8 cellular contexts compared by ENCODE assay signal in the genomic region with DNA sequence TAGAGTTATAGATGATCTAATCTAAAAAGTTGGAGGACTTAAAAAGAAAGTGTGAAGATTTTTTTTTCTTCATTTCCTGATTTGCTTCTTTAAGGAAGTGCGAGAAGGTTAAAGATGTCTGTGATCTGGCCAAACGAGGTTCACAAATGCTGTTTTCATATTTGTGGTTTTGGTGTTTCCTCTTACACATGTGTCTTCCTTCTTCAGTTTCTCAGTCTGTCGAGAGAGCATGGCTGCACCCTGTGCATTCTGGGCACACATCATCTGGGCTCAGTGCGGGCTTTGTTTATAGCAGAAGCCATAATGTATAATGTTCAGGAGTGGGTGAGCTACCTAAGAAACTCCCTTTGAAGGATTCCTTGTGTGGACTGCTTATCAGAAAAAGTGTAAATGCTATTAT.
A peak's percentile ranks its signal among the peaks of the same experiment; 100 is the strongest.
DNase-seq lines count a peak whose midpoint lies in the region; ATAC-seq and TF ChIP-seq lines count a peak whose summit lies in the region.

No MANE protein-coding gene starts in this region.

- H3K4me1 ChIP-seq in DOHH2 (ENCODE audit: control insufficient read depth, low read length), result peaks cover 20% of the 10 kb centered on the region

- H3K4me3 ChIP-seq in DOHH2 (ENCODE audit: low read length) (peak overlapping the region; percentile 21; the same call in 1 of the 2 replicates), fibroblast of villous mesenchyme (ENCODE audit: low read depth, low read length) (no peak overlapping the region)

- no peaks in the 10 kb centered on the region for H3K36me3 ChIP-seq in DOHH2 (ENCODE audit: control insufficient read depth, low read length)

- no peaks in the 10 kb centered on the region for H3K9me3 ChIP-seq in DOHH2 (ENCODE audit: control insufficient read depth, insufficient read depth, low read length)

- H3K27me3 ChIP-seq in DOHH2 (ENCODE audit: control insufficient read depth, low read length), result no peaks in the 10 kb centered on the region; the same call in 1 of the 2 replicates

- H3K27me3 Mint-ChIP-seq in activated CD4-positive, alpha-beta memory T cell treated with anti-CD3 and anti-CD28 coated beads, Interleukin-2, amount 10 ng/mL, durations not matched to agents 7 days and 5 days, result no peaks in the 10 kb centered on the region

- H3F3A ChIP-seq in DOHH2 (ENCODE audit: control insufficient read depth, insufficient read depth), result no peaks in the 10 kb centered on the region

- H3K27ac Mint-ChIP-seq in activated CD4-positive, alpha-beta memory T cell treated with anti-CD3 and anti-CD28 coated beads, Interleukin-2, amount 10 ng/mL, durations not matched to agents 7 days and 5 days, result peak overlapping the region; percentile 61

- POLR2A ChIA-PET in activated CD4-positive, alpha-beta memory T cell treated with anti-CD3 and anti-CD28 coated beads, Interleukin-2, amount 10 ng/mL, durations not matched to agents 7 days and 5 days (lab: Charles Lee), result interaction anchor here (0.8 kb wide), 1 partner anchor 84 kb away, joined by 3 read pairs; no protein-coding TSS in a partner anchor

- H3K27ac ChIP-seq in DOHH2 (ENCODE audit: low read depth, low read length), result no peak overlapping the region

- H3K4me2 ChIP-seq in DOHH2 (ENCODE audit: low read length), result peak overlapping the region; percentile 50

- H3K9me3 Mint-ChIP-seq in activated CD4-positive, alpha-beta memory T cell treated with anti-CD3 and anti-CD28 coated beads, Interleukin-2, amount 10 ng/mL, durations not matched to agents 7 days and 5 days, result no peaks in the 10 kb centered on the region

- H3K79me2 ChIP-seq in DOHH2 (ENCODE audit: control insufficient read depth, low read length), result no peaks in the 10 kb centered on the region

- CTCF ChIA-PET in activated CD4-positive, alpha-beta memory T cell treated with anti-CD3 and anti-CD28 coated beads, Interleukin-2, amount 10 ng/mL, durations not matched to agents 7 days and 5 days (lab: Charles Lee), result interaction anchor here (0.6 kb wide), 1 partner anchor 95 kb away, joined by 3 read pairs; no protein-coding TSS in a partner anchor

- no peaks in the 10 kb centered on the region for H3K36me3 Mint-ChIP-seq in activated CD4-positive, alpha-beta memory T cell treated with anti-CD3 and anti-CD28 coated beads, Interleukin-2, amount 10 ng/mL, durations not matched to agents 7 days and 5 days (ENCODE audit: low read depth)

- no peaks in the 10 kb centered on the region for H4K20me1 ChIP-seq in DOHH2 (ENCODE audit: control insufficient read depth, insufficient read depth, low read depth, low read length)

- peak overlapping the region; percentile 21 for H3K4me3 Mint-ChIP-seq in activated CD4-positive, alpha-beta memory T cell treated with anti-CD3 and anti-CD28 coated beads, Interleukin-2, amount 10 ng/mL, durations not matched to agents 7 days and 5 days

- H3K4me1 Mint-ChIP-seq in activated CD4-positive, alpha-beta memory T cell treated with anti-CD3 and anti-CD28 coated beads, Interleukin-2, amount 10 ng/mL, durations not matched to agents 7 days and 5 days, result peaks cover 20% of the 10 kb centered on the region

- DNase-seq in LHCN-M2 (ENCODE audit: low read depth) (peak; percentile 84), fibroblast of villous mesenchyme (ENCODE audit: low read depth) (peak; percentile 94)
- DNase-seq in activated CD4-positive, alpha-beta memory T cell treated with anti-CD3 and anti-CD28 coated beads, Interleukin-2, amount 10 ng/mL, durations not matched to agents 7 days and 5 days, result peak; percentile 69
- DNase-seq in stimulated activated CD8-positive, alpha-beta memory T cell treated with anti-CD3 and anti-CD28 coated beads, Interleukin-7, amount 100 ng/mL, for 1 hour (ENCODE audit: low read depth in 2 of 2), result peak; percentile 4 to 6

- ATAC-seq in GM21723 (IDR thresholded peaks at IDR 0.05; ENCODE audit: unreplicated experiment) (peak; percentile 84), GM18520 (IDR thresholded peaks at IDR 0.05; ENCODE audit: unreplicated experiment) (no peak), HG02840 (IDR thresholded peaks at IDR 0.05; ENCODE audit: low FRiP score, unreplicated experiment) (no peak)

- no peaks in the 10 kb centered on the region for H3K9me2 ChIP-seq in DOHH2 (replicated peaks; ENCODE audit: control insufficient read depth, low read length)

- no peak for TF ChIP-seq CTCF in DOHH2 (IDR thresholded peaks at IDR 0.05; ENCODE audit: low read depth, low read length, poor library complexity, severe bottlenecking)
- no peak for TF ChIP-seq CTCF in fibroblast of villous mesenchyme (IDR thresholded peaks at IDR 0.05; ENCODE audit: insufficient read depth, low read depth, low read length)

Comparison
In these comparisons a context has a peak if more than half of its experiments do, and no peak if none do; other contexts are left out.
1. DNase-seq: peak in every context shown above with its lines; median percentile 94 in fibroblast of villous mesenchyme; 84 in LHCN-M2; 69 in activated CD4-positive, alpha-beta memory T cell treated with anti-CD3 and anti-CD28 coated beads, Interleukin-2, amount 10 ng/mL, durations not matched to agents 7 days and 5 days; 5 in stimulated activated CD8-positive, alpha-beta memory T cell treated with anti-CD3 and anti-CD28 coated beads, Interleukin-7, amount 100 ng/mL, for 1 hour.